In the genomic region with DNA sequence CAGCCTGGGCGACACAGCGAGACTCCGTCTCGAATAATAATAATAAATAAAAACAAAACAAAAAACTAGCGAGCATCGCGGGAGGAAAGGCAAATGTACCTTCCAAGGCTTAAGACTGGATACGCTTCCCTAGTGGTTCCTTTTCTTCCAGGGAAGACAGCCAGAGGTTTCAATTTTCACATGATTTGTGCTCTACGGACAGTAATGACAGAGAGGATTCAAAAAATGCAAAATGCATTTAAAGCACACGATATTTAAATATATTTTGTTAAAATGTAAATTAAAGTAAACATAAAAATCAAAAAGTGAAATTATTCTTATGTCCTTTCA, we compare ENCODE assay signal across 8 cellular contexts. TPM values are rescaled to one million over a fixed set of nuclear protein-coding genes. Genes with fewer than 3 reads are reported as not detected.
DNase-seq lines count a peak whose midpoint lies in the region; ATAC-seq and TF ChIP-seq lines count a peak whose summit lies in the region.

No MANE protein-coding gene starts in this region.

- H3K9me3 Mint-ChIP-seq in activated T-cell treated with anti-CD3 and anti-CD28 coated beads, Interleukin-2, amount 50 U/mL, for 72 hours, result no peaks in the 10 kb centered on the region
- H3K9me3 Mint-ChIP-seq in activated T-helper 17 cell treated with anti-CD3 and anti-CD28 coated beads, Interleukin-2, amount 50 U/mL, for 72 hours, result no peaks in the 10 kb centered on the region

- peaks cover 3 to 12% of the 10 kb centered on the region in 2 donors for H3K36me3 Mint-ChIP-seq in activated T-cell treated with anti-CD3 and anti-CD28 coated beads, Interleukin-2, amount 50 U/mL, for 72 hours (ENCODE audit: insufficient read depth in 2 of 2)
- H3K36me3 Mint-ChIP-seq in activated T-helper 17 cell treated with anti-CD3 and anti-CD28 coated beads, Interleukin-2, amount 50 U/mL, for 72 hours (ENCODE audit: low read depth), result peaks cover 45% of the 10 kb centered on the region

- intact Hi-C loops in testis (cut with DNase I; ENCODE audit: low total_unique reads), result no loop called here

- DNase-seq in activated T-cell treated with anti-CD3 and anti-CD28 coated beads, Interleukin-2, amount 50 U/mL, for 72 hours, result no peak
- DNase-seq in activated T-cell treated with anti-CD3 and anti-CD28 coated beads, Interleukin-2, amount 50 U/mL, for 48 hours, result no peak
- no peak for DNase-seq in testis
- DNase-seq in D341Med (ENCODE audit: low spot score), result no peak
- DNase-seq in AG08395 (ENCODE audit: low spot score), result no peak

- TF ChIP-seq CTCF in testis (IDR thresholded peaks at IDR 0.05), result no peak

- H3K4me3 Mint-ChIP-seq in activated T-cell treated with anti-CD3 and anti-CD28 coated beads, Interleukin-2, amount 50 U/mL, for 72 hours, result peak overlapping the region; percentile 93 to 98
- H3K4me3 Mint-ChIP-seq in activated T-helper 17 cell treated with anti-CD3 and anti-CD28 coated beads, Interleukin-2, amount 50 U/mL, for 72 hours, result peak overlapping the region; percentile 87

- 19 to 27% methylated on average over 10 of the region's 10 CpGs for WGBS in testis, 2 donors

- no peaks in the 10 kb centered on the region for H3K27me3 ChIP-seq in testis

- peak overlapping the region; percentile 29 for H3K4me3 ChIP-seq in iPS-18c (ENCODE audit: insufficient read depth, low read depth, low read length)
- H3K4me3 ChIP-seq in testis, result peak overlapping the region; percentile 33 to 43

- H3K27ac Mint-ChIP-seq in activated T-cell treated with anti-CD3 and anti-CD28 coated beads, Interleukin-2, amount 50 U/mL, for 72 hours, result peak overlapping the region; percentile 100
- peak overlapping the region; percentile 97 for H3K27ac Mint-ChIP-seq in activated T-helper 17 cell treated with anti-CD3 and anti-CD28 coated beads, Interleukin-2, amount 50 U/mL, for 72 hours

- H3K9me3 ChIP-seq in iPS-18c (ENCODE audit: control insufficient read depth, insufficient read depth, low read length), result no peaks in the 10 kb centered on the region
- H3K9me3 ChIP-seq in testis, result no peaks in the 10 kb centered on the region

- peaks cover 62% of the 10 kb centered on the region for H3K4me1 Mint-ChIP-seq in activated T-cell treated with anti-CD3 and anti-CD28 coated beads, Interleukin-2, amount 50 U/mL, for 72 hours (ENCODE audit: low read depth)
- peaks cover 43% of the 10 kb centered on the region for H3K4me1 Mint-ChIP-seq in activated T-helper 17 cell treated with anti-CD3 and anti-CD28 coated beads, Interleukin-2, amount 50 U/mL, for 72 hours

- no peaks in the 10 kb centered on the region for H3K27me3 Mint-ChIP-seq in activated T-cell treated with anti-CD3 and anti-CD28 coated beads, Interleukin-2, amount 50 U/mL, for 72 hours (ENCODE audit: low read depth)
- H3K27me3 Mint-ChIP-seq in activated T-helper 17 cell treated with anti-CD3 and anti-CD28 coated beads, Interleukin-2, amount 50 U/mL, for 72 hours, result no peaks in the 10 kb centered on the region

- no peak for TF ChIP-seq POLR2A in testis (IDR thresholded peaks at IDR 0.05)

- H3K4me1 ChIP-seq in testis, result no peaks in the 10 kb centered on the region

- H3K36me3 ChIP-seq in testis (ENCODE audit: low read depth, missing control alignments), result no peaks in the 10 kb centered on the region

- ATAC-seq in activated T-cell treated with anti-CD3 and anti-CD28 coated beads, Interleukin-2, amount 50 U/mL, for 72 hours (replicated peaks in 1 of 2), result no peak
- ATAC-seq in activated T-helper 17 cell treated with anti-CD3 and anti-CD28 coated beads, Interleukin-2, amount 50 U/mL, for 72 hours (replicated peaks), result no peak
- ATAC-seq in HG02938 (IDR thresholded peaks at IDR 0.05; ENCODE audit: unreplicated experiment), result no peak

- H3K27ac ChIP-seq in testis, result no peak overlapping the region

RNA-seq across cellular contexts. Expression of gene TRIM41, which starts 4.3 kb away (rescaled TPM):
- 10 to 100 TPM; 42.1 to 52.1 TPM for total RNA-seq in activated T-cell treated with anti-CD3 and anti-CD28 coated beads, Interleukin-2, amount 50 U/mL, for 72 hours
- total RNA-seq in activated T-helper 17 cell treated with anti-CD3 and anti-CD28 coated beads, Interleukin-2, amount 50 U/mL, for 72 hours, result 10 to 100 TPM; 27.1 to 30.8 TPM
- total RNA-seq in testis, result 10 to 100 TPM; 39.6 to 53.1 TPM
- 61.5 TPM for polyA plus RNA-seq in testis (ENCODE audit: insufficient read depth, low read depth, low replicate concordance)

RNA-seq across cellular contexts. Expression of gene TRIM7, which starts 13.8 kb away (rescaled TPM):
- 1 to 10 TPM; 2.4 to 2.9 TPM for total RNA-seq in activated T-cell treated with anti-CD3 and anti-CD28 coated beads, Interleukin-2, amount 50 U/mL, for 72 hours
- total RNA-seq in activated T-helper 17 cell treated with anti-CD3 and anti-CD28 coated beads, Interleukin-2, amount 50 U/mL, for 72 hours, result 1 to 10 TPM; 2.7 to 5.9 TPM
- total RNA-seq in testis, result under 1 TPM; 0.43 to 0.87 TPM
- polyA plus RNA-seq in testis (ENCODE audit: insufficient read depth, low read depth, low replicate concordance), result 0.47 TPM

RNA-seq across cellular contexts. Expression of gene RACK1, which starts 24.9 kb away (rescaled TPM):
- total RNA-seq in activated T-cell treated with anti-CD3 and anti-CD28 coated beads, Interleukin-2, amount 50 U/mL, for 72 hours, result 1,000 to 10,000 TPM; 3,606 to 3,662 TPM
- 1,000 to 10,000 TPM; 2,150 to 2,706 TPM for total RNA-seq in activated T-helper 17 cell treated with anti-CD3 and anti-CD28 coated beads, Interleukin-2, amount 50 U/mL, for 72 hours
- total RNA-seq in testis, result 1,000 to 10,000 TPM in 1 of 2 donors, 100 to 1,000 TPM in 1; 777 to 1,606 TPM
- polyA plus RNA-seq in testis (ENCODE audit: insufficient read depth, low read depth, low replicate concordance), result 1,149 TPM

RNA-seq across cellular contexts. Expression of gene TRIM52, which starts 42.2 kb away (rescaled TPM):
- total RNA-seq in activated T-cell treated with anti-CD3 and anti-CD28 coated beads, Interleukin-2, amount 50 U/mL, for 72 hours, result 10 to 100 TPM; 19.2 to 22.7 TPM
- total RNA-seq in activated T-helper 17 cell treated with anti-CD3 and anti-CD28 coated beads, Interleukin-2, amount 50 U/mL, for 72 hours, result 10 to 100 TPM; 14.3 to 19.4 TPM
- total RNA-seq in testis, result 10 to 100 TPM; 28.4 to 32.8 TPM
- polyA plus RNA-seq in testis (ENCODE audit: insufficient read depth, low read depth, low replicate concordance), result 19.3 TPM
